Comparison of ENCODE assay signal across 21 cellular contexts in the genomic region with DNA sequence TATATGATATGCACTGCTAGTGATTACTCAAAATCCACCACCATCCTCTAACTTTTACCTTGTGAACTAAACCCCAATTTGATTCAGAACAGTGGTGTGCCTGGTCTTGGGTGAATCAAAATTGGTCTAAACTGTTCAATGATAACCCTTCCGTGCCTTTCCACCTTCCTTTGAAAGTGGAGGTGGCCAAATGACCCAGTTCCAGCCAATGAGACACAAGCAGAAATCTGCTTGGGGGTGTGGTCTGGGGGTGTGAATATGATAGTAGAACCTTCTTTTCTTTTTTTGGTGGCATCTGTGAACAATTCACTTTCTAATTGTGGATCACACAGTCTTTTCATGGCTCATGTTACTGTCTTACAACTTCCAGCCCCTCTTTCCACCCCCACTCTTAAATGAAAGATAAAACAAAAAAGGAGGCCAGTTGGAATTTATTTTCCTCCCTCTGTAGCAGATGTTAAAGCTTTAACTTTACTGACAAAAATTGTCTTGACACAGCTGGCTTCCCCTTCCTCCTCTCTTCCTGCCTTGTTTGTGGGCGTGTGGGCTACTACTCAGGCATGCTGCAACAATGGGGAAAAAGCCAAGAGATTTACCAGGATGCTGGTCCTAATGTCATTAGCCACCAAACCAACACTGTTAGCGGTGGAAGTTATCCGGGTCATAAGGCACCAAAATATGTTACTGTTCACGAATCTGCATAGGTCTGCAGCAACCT. TPM values are rescaled to one million over a fixed set of nuclear protein-coding genes. Genes with fewer than 3 reads are reported as not detected.
DNase-seq lines count a peak whose midpoint lies in the region; ATAC-seq, FAIRE-seq and TF ChIP-seq lines count a peak whose summit lies in the region.
"Had no signal": no experiment of that assay in that cellular context is flagged by ENCODE, and none has a peak within 500 bp of the region (broad histone marks: within the 10 kb centered on the region; RNA-seq: fewer than 3 reads in every experiment).

No MANE protein-coding gene starts in this region.

- H3K36me3 Mint-ChIP-seq in astrocyte (ENCODE audit: low read depth, unreplicated experiment) (peaks cover 3% of the 10 kb centered on the region), natural killer cell (no peaks in the 10 kb centered on the region)
- H3K36me3 Mint-ChIP-seq: natural killer cell treated with Interleukin-12 subunit alpha and Interleukin-12 subunit beta and Interleukin-15 and Interleukin-18, amount 100 ng/mL, for 72 hours had no signal

- H3K4me2 ChIP-seq in BLaER1 treated with 17β-estradiol and CSF1 and Interleukin-3, amounts not matched to agents 10 nM and 100 nM: peak overlapping the region; percentile 69 to 85 (median 78)
- H3K4me2 ChIP-seq in astrocyte (ENCODE audit: low read length): no peak overlapping the region
- H3K4me2 ChIP-seq: PC-9 had no signal

- no peak for FAIRE-seq in astrocyte (lab: Jason Lieb, UNC)
- FAIRE-seq: bronchial epithelial cell, GM12891 had no signal

- TF ChIP-seq CTCF in astrocyte (IDR thresholded peaks at IDR 0.05; ENCODE audit: insufficient read depth, low read depth, low read length) (no peak), natural killer cell (IDR thresholded peaks at IDR 0.05) (no peak), foreskin keratinocyte (conservative IDR thresholded peaks at IDR 0.05) (no peak), lower lobe of right lung (IDR thresholded peaks at IDR 0.05) (no peak)

- H3K4me1 Mint-ChIP-seq in astrocyte (ENCODE audit: low read depth, unreplicated experiment): peaks cover 10% of the 10 kb centered on the region
- H3K4me1 Mint-ChIP-seq in natural killer cell: peaks cover 11% of the 10 kb centered on the region in 2 donors

- peaks cover 0 to 10% (median 7%) of the 10 kb centered on the region in 11 experiments; a peak in 14 of 22 replicates for H3K9me3 ChIP-seq in BLaER1 treated with 17β-estradiol and CSF1 and Interleukin-3, amounts not matched to agents 10 nM and 100 nM (replicated peaks in 1 of 11)
- no peaks in the 10 kb centered on the region for H3K9me3 ChIP-seq in astrocyte (ENCODE audit: insufficient read depth, low read depth, low read length)
- H3K9me3 ChIP-seq in lower lobe of right lung: no peaks in the 10 kb centered on the region
- H3K9me3 ChIP-seq: left ventricle myocardium inferior, suprapubic skin had no signal

- H3K27ac Mint-ChIP-seq in astrocyte (ENCODE audit: unreplicated experiment) (no peak overlapping the region), natural killer cell (peak overlapping the region; percentile 12 to 43)

- H3K27me3 ChIP-seq in BLaER1 treated with 17β-estradiol and CSF1 and Interleukin-3, amounts not matched to agents 10 nM and 100 nM: no peaks in the 10 kb centered on the region
- H3K27me3 ChIP-seq in astrocyte (ENCODE audit: insufficient read depth, low read length) (no peaks in the 10 kb centered on the region), foreskin keratinocyte (no peaks in the 10 kb centered on the region), lower lobe of right lung (ENCODE audit: low read depth) (no peaks in the 10 kb centered on the region)
- H3K27me3 ChIP-seq: suprapubic skin had no signal

- H3K4me1 ChIP-seq in BLaER1 treated with 17β-estradiol and CSF1 and Interleukin-3, amounts not matched to agents 10 nM and 100 nM: peaks cover 19 to 26% (median 22%) of the 10 kb centered on the region in 10 experiments
- H3K4me1 ChIP-seq in astrocyte (ENCODE audit: insufficient read depth, low read length): no peaks in the 10 kb centered on the region
- no peaks in the 10 kb centered on the region for H3K4me1 ChIP-seq in foreskin keratinocyte
- peaks cover 9% of the 10 kb centered on the region for H3K4me1 ChIP-seq in lower lobe of right lung
- H3K4me1 ChIP-seq: suprapubic skin had no signal

- ATAC-seq in natural killer cell: no peak
- ATAC-seq in foreskin keratinocyte: no peak
- ATAC-seq in lower lobe of right lung: no peak
- no peak for ATAC-seq in GM19463 (IDR thresholded peaks at IDR 0.05; ENCODE audit: unreplicated experiment)
- ATAC-seq: HCT116 had no signal

- intact Hi-C loops in natural killer cell (cut with micrococcal nuclease) (no loop called here), lower lobe of right lung (cut with DNase I) (no loop called here)

- H4K20me1 ChIP-seq in BLaER1 treated with 17β-estradiol and CSF1 and Interleukin-3, amounts not matched to agents 10 nM and 100 nM: no peaks in the 10 kb centered on the region
- H4K20me1 ChIP-seq in astrocyte (ENCODE audit: insufficient read depth, low read length): no peaks in the 10 kb centered on the region

- H3K27me3 Mint-ChIP-seq in astrocyte (ENCODE audit: low read depth, unreplicated experiment) (no peaks in the 10 kb centered on the region), natural killer cell (ENCODE audit: low read depth in 2 of 2) (peaks cover 0 to 2% of the 10 kb centered on the region in 2 donors)
- H3K27me3 Mint-ChIP-seq: natural killer cell treated with Interleukin-12 subunit alpha and Interleukin-12 subunit beta and Interleukin-15 and Interleukin-18, amount 100 ng/mL, for 72 hours had no signal

- peak overlapping the region in 1 of 10 experiments; percentile 4; a peak in 3 of 20 replicates for H3K4me3 ChIP-seq in BLaER1 treated with 17β-estradiol and CSF1 and Interleukin-3, amounts not matched to agents 10 nM and 100 nM
- H3K4me3 ChIP-seq in astrocyte (ENCODE audit: insufficient read depth, low read depth, low read length) (no peak overlapping the region), lower lobe of right lung (no peak overlapping the region)
- H3K4me3 ChIP-seq: left ventricle myocardium inferior, PC-9, suprapubic skin had no signal

- H3K79me2 ChIP-seq in astrocyte (ENCODE audit: insufficient read depth, low read length): no peaks in the 10 kb centered on the region

- peaks cover 4% of the 10 kb centered on the region for H3K9me3 Mint-ChIP-seq in astrocyte (ENCODE audit: unreplicated experiment)
- no peaks in the 10 kb centered on the region for H3K9me3 Mint-ChIP-seq in natural killer cell
- H3K9me3 Mint-ChIP-seq: natural killer cell treated with Interleukin-12 subunit alpha and Interleukin-12 subunit beta and Interleukin-15 and Interleukin-18, amount 100 ng/mL, for 72 hours had no signal

- H3K4me3 Mint-ChIP-seq in astrocyte (ENCODE audit: unreplicated experiment): no peak overlapping the region
- H3K4me3 Mint-ChIP-seq in natural killer cell: no peak overlapping the region
- H3K4me3 Mint-ChIP-seq: natural killer cell treated with Interleukin-12 subunit alpha and Interleukin-12 subunit beta and Interleukin-15 and Interleukin-18, amount 100 ng/mL, for 72 hours had no signal

- peak; percentile 35 for DNase-seq in GM03348 (ENCODE audit: low spot score)
- peak; percentile 23 for DNase-seq in astrocyte (ENCODE audit: low read depth)
- DNase-seq in natural killer cell: no peak
- DNase-seq in foreskin keratinocyte: no peak
- no peak for DNase-seq in COLO829 (ENCODE audit: low spot score)
- no peak for DNase-seq in lower lobe of right lung
- DNase-seq: activated gamma-delta T cell treated with Interleukin-2 at 50 U/mL for 16 hours; C1 segment of cervical spinal cord; left ventricle myocardium inferior; NCI-H2081 treated with DMSO at 0.1 percent for 48 hours; NCI-H526 treated with DMSO at 0.1 percent for 48 hours; stimulated activated CD4-positive, alpha-beta T cell treated with anti-CD3 and anti-CD28 coated beads, Interleukin-15, amount 100 ng/mL, for 24 hours had no signal

- no peak overlapping the region for H2AFZ ChIP-seq in astrocyte (ENCODE audit: low read depth, low read length)
- H2AFZ ChIP-seq: PC-9 had no signal

- H3K27ac ChIP-seq in BLaER1 treated with 17β-estradiol and CSF1 and Interleukin-3, amounts not matched to agents 10 nM and 100 nM: peak overlapping the region in 9 of 11 experiments; percentile 24 to 69 (median 47); a peak in 16 of 22 replicates
- H3K27ac ChIP-seq in astrocyte (ENCODE audit: low read depth, low read length) (no peak overlapping the region), foreskin keratinocyte (no peak overlapping the region), lower lobe of right lung (no peak overlapping the region)
- H3K27ac ChIP-seq: left ventricle myocardium inferior, PC-9, suprapubic skin, VCaP had no signal

- no peaks in the 10 kb centered on the region for H3K36me3 ChIP-seq in BLaER1 treated with 17β-estradiol and CSF1 and Interleukin-3, amounts not matched to agents 10 nM and 100 nM
- no peaks in the 10 kb centered on the region for H3K36me3 ChIP-seq in astrocyte (ENCODE audit: insufficient read depth, low read length)
- H3K36me3 ChIP-seq in lower lobe of right lung: no peaks in the 10 kb centered on the region
- H3K36me3 ChIP-seq: left ventricle myocardium inferior, suprapubic skin had no signal

- peak overlapping the region in 8 of 11 experiments; percentile 14 to 47 (median 23); a peak in 8 of 22 replicates for H3K9ac ChIP-seq in BLaER1 treated with 17β-estradiol and CSF1 and Interleukin-3, amounts not matched to agents 10 nM and 100 nM
- H3K9ac ChIP-seq in astrocyte (ENCODE audit: low read length): no peak overlapping the region

RNA-seq across cellular contexts. Expression of gene ANKRD44, which starts 58.8 kb away (rescaled TPM):
- total RNA-seq in astrocyte: 7.2 and 7.8 TPM in 2 replicates
- 100 to 1,000 TPM; 252 to 376 (median 311) TPM for total RNA-seq in natural killer cell
- total RNA-seq in foreskin keratinocyte: 0.99 and 2.0 TPM in 2 replicates
- polyA plus RNA-seq in foreskin keratinocyte: 0.07 and 0.37 TPM in 2 replicates
- 58.7 TPM for total RNA-seq in lower lobe of right lung

Comparison
In these comparisons a context has a peak if more than half of its experiments do, and no peak if none do; other contexts are left out.
1. H3K27ac ChIP-seq: peak in BLaER1 treated with 17β-estradiol and CSF1 and Interleukin-3, amounts not matched to agents 10 nM and 100 nM (9 of 11); none in astrocyte (single experiment), foreskin keratinocyte (single experiment) and lower lobe of right lung (single experiment).
2. DNase-seq: peak in GM03348 (single experiment) and astrocyte (single experiment); none in natural killer cell (single experiment), foreskin keratinocyte (0 of 2), COLO829 (single experiment) and lower lobe of right lung (single experiment).